ENCODE assay signal across 27 cellular contexts in the genomic region with DNA sequence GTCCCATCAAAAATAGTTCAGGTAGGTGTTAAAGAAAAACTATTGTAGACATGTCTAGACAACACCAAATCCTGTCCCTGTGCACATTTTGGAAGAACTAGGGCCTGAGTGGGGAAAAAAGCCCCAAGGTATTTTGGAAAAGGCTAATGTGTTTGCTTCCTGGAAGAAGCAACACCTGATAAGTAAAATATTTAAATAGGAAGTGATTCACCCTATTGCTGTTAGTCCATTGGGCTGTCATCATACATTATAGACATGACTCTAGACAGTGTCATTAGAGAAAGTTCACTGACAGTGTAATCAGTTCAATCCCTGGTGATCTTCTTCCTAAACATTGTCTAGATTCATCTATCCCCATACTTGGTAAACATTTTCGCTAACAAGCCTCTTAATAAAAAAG.
"Had no signal": no experiment of that assay in that cellular context is flagged by ENCODE, and none has a peak within 500 bp of the region (broad histone marks: within the 10 kb centered on the region; RNA-seq: fewer than 3 reads in every experiment).

No MANE protein-coding gene starts in this region.

- H3K27me3 Mint-ChIP-seq: dendritic cell treated with granulocyte-macrophage colony-stimulating factor and Interleukin-4, amounts not matched to agents 40 ng/mL and 50 ng/mL, for 4 days had no signal

- H3K27ac Mint-ChIP-seq: dendritic cell treated with granulocyte-macrophage colony-stimulating factor and Interleukin-4, amounts not matched to agents 40 ng/mL and 50 ng/mL, for 4 days; endodermal cell; naive thymus-derived CD8-positive, alpha-beta T cell; nephron progenitor cell; stimulated activated effector memory CD8-positive, alpha-beta T cell treated with anti-CD3 and anti-CD28 coated beads, Interleukin-12 subunit alpha, Interleukin-12 subunit beta, amount 100 ng/mL, for 72 hours; type B pancreatic cell had no signal

- H3K36me3 Mint-ChIP-seq: stimulated activated effector memory CD8-positive, alpha-beta T cell treated with anti-CD3 and anti-CD28 coated beads, Interleukin-12 subunit alpha, Interleukin-12 subunit beta, amount 100 ng/mL, for 72 hours; type B pancreatic cell had no signal

- H3K9me3 Mint-ChIP-seq: endodermal cell, nephron progenitor cell, type B pancreatic cell had no signal

- DNase-seq: colonic mucosa; effector CD8-positive, alpha-beta T cell; endodermal cell; erythroblast; gastrocnemius medialis; head of caudate nucleus; kidney; left cardiac atrium; left lung; mesendoderm; naive thymus-derived CD8-positive, alpha-beta T cell; nephron progenitor cell; nucleus accumbens; ovary; posterior cingulate gyrus; psoas muscle; right cardiac atrium; sigmoid colon; stimulated activated CD4-positive, alpha-beta T cell treated with anti-CD3 and anti-CD28 coated beads, Interleukin-2, amount 100 ng/mL, for 24 hours; stimulated activated CD4-positive, alpha-beta T cell treated with anti-CD3 and anti-CD28 coated beads, Interleukin-4, amount 100 ng/mL, for 24 hours; stimulated activated naive CD4-positive, alpha-beta T cell treated with Interleukin-2 at 50 U/mL for 16 hours; stomach; testis; tibial artery had no signal

- H3K27ac ChIP-seq: colonic mucosa, gastrocnemius medialis, left lung, ovary, psoas muscle, sigmoid colon, stomach, testis, tibial artery had no signal

- H3K36me3 ChIP-seq: colonic mucosa, gastrocnemius medialis, left lung, ovary, sigmoid colon, stomach, tibial artery had no signal

- ATAC-seq: gastrocnemius medialis; left cardiac atrium; left lung; naive thymus-derived CD8-positive, alpha-beta T cell; psoas muscle; right cardiac atrium; stimulated activated effector memory CD8-positive, alpha-beta T cell treated with anti-CD3 and anti-CD28 coated beads, Interleukin-12 subunit alpha, Interleukin-12 subunit beta, amount 100 ng/mL, for 72 hours had no signal

- H3K4me1 Mint-ChIP-seq: endodermal cell; naive thymus-derived CD8-positive, alpha-beta T cell; nephron progenitor cell; stimulated activated effector memory CD8-positive, alpha-beta T cell treated with anti-CD3 and anti-CD28 coated beads, Interleukin-12 subunit alpha, Interleukin-12 subunit beta, amount 100 ng/mL, for 72 hours had no signal

- H3K4me3 Mint-ChIP-seq: dendritic cell treated with granulocyte-macrophage colony-stimulating factor and Interleukin-4, amounts not matched to agents 40 ng/mL and 50 ng/mL, for 4 days; endodermal cell; naive thymus-derived CD8-positive, alpha-beta T cell; nephron progenitor cell; stimulated activated effector memory CD8-positive, alpha-beta T cell treated with anti-CD3 and anti-CD28 coated beads, Interleukin-12 subunit alpha, Interleukin-12 subunit beta, amount 100 ng/mL, for 72 hours; type B pancreatic cell had no signal

- H3K27me3 ChIP-seq: colonic mucosa, gastrocnemius medialis, left lung, ovary, sigmoid colon, stomach, testis, tibial artery had no signal

- H3K9me3 ChIP-seq: colonic mucosa, gastrocnemius medialis, left lung, ovary, psoas muscle, sigmoid colon, stomach, testis, tibial artery had no signal

- H3K4me3 ChIP-seq: colonic mucosa, gastrocnemius medialis, left lung, ovary, psoas muscle, sigmoid colon, stomach, testis, tibial artery had no signal

- H3K4me1 ChIP-seq: colonic mucosa, gastrocnemius medialis, left lung, psoas muscle, sigmoid colon, stomach, testis, tibial artery had no signal
